Comparison of ENCODE assay signal across 12 cellular contexts in genomic region chr10:70119623-70120022, GRCh38. TPM values are rescaled to one million over a fixed set of nuclear protein-coding genes. Genes with fewer than 3 reads are reported as not detected.
DNase-seq lines count a peak whose midpoint lies in the region; ATAC-seq and TF ChIP-seq lines count a peak whose summit lies in the region.
"Had no signal": no experiment of that assay in that cellular context is flagged by ENCODE, and none has a peak within 500 bp of the region (broad histone marks: within the 10 kb centered on the region; RNA-seq: fewer than 3 reads in every experiment).

No MANE protein-coding gene starts in this region.

- TF ChIP-seq CTCF in smooth muscle cell (IDR thresholded peaks at IDR 0.05; ENCODE audit: borderline replicate concordance, insufficient read depth, poor library complexity, severe bottlenecking) = no peak

- no peaks in the 10 kb centered on the region for H3K27me3 ChIP-seq in adipocyte (replicated peaks; ENCODE audit: control insufficient read depth, insufficient read depth, low read length)
- no peaks in the 10 kb centered on the region for H3K27me3 ChIP-seq in mucosa of stomach (ENCODE audit: control insufficient read depth, insufficient read depth, low read length)
- no peaks in the 10 kb centered on the region for H3K27me3 ChIP-seq in smooth muscle cell (ENCODE audit: low read depth)

- no peaks in the 10 kb centered on the region for H3K79me2 ChIP-seq in smooth muscle cell (ENCODE audit: low read depth)

- WGBS in smooth muscle cell (ENCODE audit: low lambda C conversion rate) = 93% methylated on average over 8 of the region's 8 CpGs

- no peaks in the 10 kb centered on the region for H4K20me1 ChIP-seq in smooth muscle cell (ENCODE audit: low read depth)

- no peak overlapping the region for H2AFZ ChIP-seq in smooth muscle cell (ENCODE audit: low read depth)

- H3K9ac ChIP-seq in adipocyte (ENCODE audit: low read length) (peak overlapping the region; percentile 24), mucosa of stomach (ENCODE audit: low read length) (peak overlapping the region; percentile 9), smooth muscle cell (ENCODE audit: low read depth) (no peak overlapping the region)

- peak; percentile 63 for ATAC-seq in left ventricle myocardium superior
- ATAC-seq in left cardiac atrium = no peak
- ATAC-seq in GM18858 (IDR thresholded peaks at IDR 0.05; ENCODE audit: unreplicated experiment) = no peak

- intact Hi-C loops in left ventricle myocardium superior (cut with micrococcal nuclease) (no loop called here), left cardiac atrium (cut with DNase I) (no loop called here)

- DNase-seq in left ventricle myocardium superior = peak; percentile 44
- DNase-seq in left cardiac atrium = no peak
- no peak for DNase-seq in adipocyte (ENCODE audit: low read depth)
- DNase-seq in smooth muscle cell (lab: John Stamatoyannopoulos, UW; ENCODE audit: unreplicated experiment) = no peak
- no peak for DNase-seq in RKO (ENCODE audit: low spot score)
- DNase-seq: C1 segment of cervical spinal cord; Calu3; CD4-positive, alpha-beta T cell; DMS79 had no signal

- H3K4me1 ChIP-seq in adipocyte (ENCODE audit: control insufficient read depth, insufficient read depth, low read length) (peaks cover 31% of the 10 kb centered on the region), mucosa of stomach (ENCODE audit: control insufficient read depth, insufficient read depth, low read length) (peaks cover 15% of the 10 kb centered on the region), smooth muscle cell (ENCODE audit: low read depth) (no peaks in the 10 kb centered on the region)
- H3K4me1 ChIP-seq: HAP-1 had no signal

- H3F3A ChIP-seq in smooth muscle cell (ENCODE audit: low read depth) = no peaks in the 10 kb centered on the region

- no peak overlapping the region for H3K4me3 ChIP-seq in adipocyte (ENCODE audit: low read length)
- H3K4me3 ChIP-seq in mucosa of stomach (ENCODE audit: low read length) = no peak overlapping the region
- H3K4me3 ChIP-seq in smooth muscle cell = no peak overlapping the region
- H3K4me3 ChIP-seq: HAP-1 had no signal

- no peaks in the 10 kb centered on the region for H3K9me3 ChIP-seq in adipocyte (ENCODE audit: control insufficient read depth, low read length)
- no peaks in the 10 kb centered on the region for H3K9me3 ChIP-seq in mucosa of stomach (ENCODE audit: control insufficient read depth, low read length)
- H3K9me3 ChIP-seq in smooth muscle cell (replicated peaks; ENCODE audit: low read depth) = no peaks in the 10 kb centered on the region
- H3K9me3 ChIP-seq: HAP-1 had no signal

- peaks cover 89% of the 10 kb centered on the region for H3K36me3 ChIP-seq in adipocyte (ENCODE audit: control insufficient read depth, insufficient read depth, low read length, severe bottlenecking)
- peaks cover 3% of the 10 kb centered on the region for H3K36me3 ChIP-seq in mucosa of stomach (ENCODE audit: control insufficient read depth, insufficient read depth, low read length)
- no peaks in the 10 kb centered on the region for H3K36me3 ChIP-seq in smooth muscle cell (ENCODE audit: low read depth)

- H3K27ac ChIP-seq in smooth muscle cell (ENCODE audit: low read depth) = no peak overlapping the region

- no peak overlapping the region for H3K4me2 ChIP-seq in smooth muscle cell

RNA-seq across cellular contexts. Expression of gene AIFM2, which starts 13.0 kb away (rescaled TPM):
- total RNA-seq in left ventricle myocardium superior = 16.3 TPM
- 10 to 100 TPM; 19.3 to 20.7 TPM for total RNA-seq in left cardiac atrium
- total RNA-seq in smooth muscle cell = 2.1 and 2.2 TPM in 2 replicates
- polyA plus RNA-seq in smooth muscle cell = 3.6 and 4.4 TPM in 2 replicates

RNA-seq across cellular contexts. Expression of gene TYSND1, which starts 26.9 kb away (rescaled TPM):
- total RNA-seq in left ventricle myocardium superior (6.6 TPM), left cardiac atrium (1 to 10 TPM; 6.3 to 8.5 TPM), smooth muscle cell (2.4 and 4.9 TPM in 2 replicates)
- polyA plus RNA-seq in smooth muscle cell = 4.5 and 10.0 TPM in 2 replicates

RNA-seq across cellular contexts. Expression of gene SAR1A, which starts 50.7 kb away (rescaled TPM):
- 88.1 TPM for total RNA-seq in left ventricle myocardium superior
- 100 to 1,000 TPM; 114 to 126 TPM for total RNA-seq in left cardiac atrium
- total RNA-seq in smooth muscle cell = 178 and 180 TPM in 2 replicates
- polyA plus RNA-seq in smooth muscle cell = 133 and 140 TPM in 2 replicates
